8 cellular contexts compared by ENCODE assay signal in the genomic region with DNA sequence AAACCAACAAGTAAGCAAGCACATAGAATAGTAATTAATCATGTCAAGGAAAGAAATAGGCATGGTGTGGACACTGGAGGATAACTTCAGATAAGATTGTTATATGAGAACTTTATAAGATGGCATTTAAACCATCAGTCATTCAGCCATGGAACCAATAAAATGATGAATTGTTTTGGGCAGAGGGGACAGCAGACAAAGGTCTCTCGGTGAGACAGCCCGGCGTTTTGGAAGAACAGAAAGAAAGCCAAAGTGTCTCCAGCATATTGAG. TPM values are rescaled to one million over a fixed set of nuclear protein-coding genes. Genes with fewer than 3 reads are reported as not detected.
A peak's percentile ranks its signal among the peaks of the same experiment; 100 is the strongest.
DNase-seq lines count a peak whose midpoint lies in the region; ATAC-seq and TF ChIP-seq lines count a peak whose summit lies in the region.

No MANE protein-coding gene starts in this region.

- H3K9me3 Mint-ChIP-seq in activated CD4-positive, alpha-beta memory T cell treated with anti-CD3 and anti-CD28 coated beads for 36 hours, result no peaks in the 10 kb centered on the region

- peaks cover 8% of the 10 kb centered on the region for H3F3A ChIP-seq in smooth muscle cell (ENCODE audit: low read depth)

- H3K4me3 ChIP-seq in hepatocyte, result peak overlapping the region; percentile 14
- peak overlapping the region; percentile 74 for H3K4me3 ChIP-seq in smooth muscle cell

- no peaks in the 10 kb centered on the region for H3K9me2 ChIP-seq in hepatocyte (replicated peaks; ENCODE audit: insufficient read depth)

- WGBS in hepatocyte (ENCODE audit: low lambda C conversion rate, missing lambda C conversion rate), result 59% methylated on average over 3 of the region's 3 CpGs
- 56% methylated on average over 3 of the region's 3 CpGs for WGBS in smooth muscle cell (ENCODE audit: low lambda C conversion rate)

- no peak for DNase-seq in HEK293T (ENCODE audit: extremely low spot score)
- no peak for DNase-seq in activated CD4-positive, alpha-beta memory T cell treated with anti-CD3 and anti-CD28 coated beads for 36 hours
- DNase-seq in hepatocyte (ENCODE audit: low spot score), result no peak
- no peak for DNase-seq in smooth muscle cell (lab: John Stamatoyannopoulos, UW; ENCODE audit: unreplicated experiment)
- DNase-seq in cortex of kidney (lab: John Stamatoyannopoulos, UW), result no peak
- no peak for DNase-seq in stimulated activated CD4-positive, alpha-beta T cell treated with anti-CD3 and anti-CD28 coated beads, Interleukin-2, amount 100 ng/mL, for 48 hours
- DNase-seq in erythroblast (lab: John Stamatoyannopoulos, UW), result no peak

- TF ChIP-seq CTCF in hepatocyte (IDR thresholded peaks at IDR 0.05; ENCODE audit: poor library complexity) (no peak), smooth muscle cell (IDR thresholded peaks at IDR 0.05; ENCODE audit: borderline replicate concordance, insufficient read depth, poor library complexity, severe bottlenecking) (no peak)

- H3K36me3 ChIP-seq in hepatocyte (replicated peaks; ENCODE audit: insufficient read depth, low read depth), result no peaks in the 10 kb centered on the region
- no peaks in the 10 kb centered on the region for H3K36me3 ChIP-seq in smooth muscle cell (ENCODE audit: low read depth)

- POLR2A ChIA-PET in HEK293T (lab: Yijun Ruan, JAX), result interaction anchor here (1.4 to 2.1 kb wide), 5 partner anchors 12 to 863 kb away, joined by 3 to 9 read pairs (median 4); partner anchors contain the start of genes NUDT9 and PYURF
- POLR2A ChIA-PET in activated CD4-positive, alpha-beta memory T cell treated with anti-CD3 and anti-CD28 coated beads for 36 hours (lab: Charles Lee), result interaction anchor here (0.9 to 2.6 kb wide), 7 partner anchors 9 to 172 kb away, joined by 3 to 33 read pairs (median 13); partner anchors contain the start of genes HERC5 and HERC6

- peak overlapping the region; percentile 99 for H3K27ac Mint-ChIP-seq in activated CD4-positive, alpha-beta memory T cell treated with anti-CD3 and anti-CD28 coated beads for 36 hours

- H3K79me2 ChIP-seq in hepatocyte (peaks cover 28% of the 10 kb centered on the region), smooth muscle cell (ENCODE audit: low read depth) (peaks cover 23% of the 10 kb centered on the region)

- ATAC-seq in HG03521 (IDR thresholded peaks at IDR 0.05; ENCODE audit: unreplicated experiment), result no peak

- no peaks in the 10 kb centered on the region for H4K20me1 ChIP-seq in hepatocyte (ENCODE audit: insufficient read depth, poor library complexity, severe bottlenecking)
- peaks cover 6% of the 10 kb centered on the region for H4K20me1 ChIP-seq in smooth muscle cell (ENCODE audit: low read depth)

- peaks cover 31% of the 10 kb centered on the region for H3K4me1 Mint-ChIP-seq in activated CD4-positive, alpha-beta memory T cell treated with anti-CD3 and anti-CD28 coated beads for 36 hours (ENCODE audit: low read depth)

- peak overlapping the region; percentile 99 for H3K4me3 Mint-ChIP-seq in activated CD4-positive, alpha-beta memory T cell treated with anti-CD3 and anti-CD28 coated beads for 36 hours

- H3K27ac ChIP-seq in hepatocyte (peak overlapping the region; percentile 75), smooth muscle cell (ENCODE audit: low read depth) (peak overlapping the region; percentile 63)

- peaks cover 11% of the 10 kb centered on the region for H3K4me1 ChIP-seq in hepatocyte (ENCODE audit: insufficient read depth)
- peaks cover 6% of the 10 kb centered on the region for H3K4me1 ChIP-seq in smooth muscle cell (ENCODE audit: low read depth)

- intact Hi-C loops in activated CD4-positive, alpha-beta memory T cell treated with anti-CD3 and anti-CD28 coated beads for 36 hours (cut with micrococcal nuclease), result loop anchor here (2.0 kb wide), 2 partner anchors 66 to 308 kb away; partner anchors contain the start of gene HERC3

- peak overlapping the region; percentile 30 for H3K9ac ChIP-seq in smooth muscle cell (ENCODE audit: low read depth)

- H3K4me2 ChIP-seq in hepatocyte, result peak overlapping the region; percentile 70
- peak overlapping the region; percentile 83 for H3K4me2 ChIP-seq in smooth muscle cell

- H2AFZ ChIP-seq in hepatocyte, result peak overlapping the region; percentile 58
- peak overlapping the region; percentile 83 for H2AFZ ChIP-seq in smooth muscle cell (ENCODE audit: low read depth)

- no peaks in the 10 kb centered on the region for H3K9me3 ChIP-seq in hepatocyte (ENCODE audit: low read depth)
- no peaks in the 10 kb centered on the region for H3K9me3 ChIP-seq in smooth muscle cell (replicated peaks; ENCODE audit: low read depth)

- TF ChIP-seq POLR2A in erythroblast (IDR thresholded peaks at IDR 0.05; ENCODE audit: low read length), result no peak

- no peaks in the 10 kb centered on the region for H3K27me3 ChIP-seq in hepatocyte
- no peaks in the 10 kb centered on the region for H3K27me3 ChIP-seq in smooth muscle cell (ENCODE audit: low read depth)

- H3K27me3 Mint-ChIP-seq in activated CD4-positive, alpha-beta memory T cell treated with anti-CD3 and anti-CD28 coated beads for 36 hours, result no peaks in the 10 kb centered on the region

- H3K36me3 Mint-ChIP-seq in activated CD4-positive, alpha-beta memory T cell treated with anti-CD3 and anti-CD28 coated beads for 36 hours, result peaks cover 15% of the 10 kb centered on the region

- CTCF ChIA-PET in HEK293T (lab: Yijun Ruan, JAX), result no interaction called here
- CTCF ChIA-PET in activated CD4-positive, alpha-beta memory T cell treated with anti-CD3 and anti-CD28 coated beads for 36 hours (lab: Charles Lee), result interaction anchor here (0.9 to 3.0 kb wide), 6 partner anchors 66 to 232 kb away, joined by 3 to 7 read pairs (median 3); partner anchors contain the start of gene HERC6

TF ChIP-seq in HEK293T, 16 proteins besides CTCF, POLR2A, EP300 and RAD21:
- no peak for TF ChIP-seq ELF4 (IDR thresholded peaks at IDR 0.05)
- TF ChIP-seq L3MBTL2 (conservative IDR thresholded peaks at IDR 0.05), result no peak
- no peak for TF ChIP-seq ZNF384 (IDR thresholded peaks at IDR 0.05)
- TF ChIP-seq FOXK2 (IDR thresholded peaks at IDR 0.05), result no peak
- TF ChIP-seq NFRKB (IDR thresholded peaks at IDR 0.05), result no peak
- no peak for TF ChIP-seq BHLHE40 (IDR thresholded peaks at IDR 0.05; ENCODE audit: borderline replicate concordance)
- TF ChIP-seq, protein P1, sequence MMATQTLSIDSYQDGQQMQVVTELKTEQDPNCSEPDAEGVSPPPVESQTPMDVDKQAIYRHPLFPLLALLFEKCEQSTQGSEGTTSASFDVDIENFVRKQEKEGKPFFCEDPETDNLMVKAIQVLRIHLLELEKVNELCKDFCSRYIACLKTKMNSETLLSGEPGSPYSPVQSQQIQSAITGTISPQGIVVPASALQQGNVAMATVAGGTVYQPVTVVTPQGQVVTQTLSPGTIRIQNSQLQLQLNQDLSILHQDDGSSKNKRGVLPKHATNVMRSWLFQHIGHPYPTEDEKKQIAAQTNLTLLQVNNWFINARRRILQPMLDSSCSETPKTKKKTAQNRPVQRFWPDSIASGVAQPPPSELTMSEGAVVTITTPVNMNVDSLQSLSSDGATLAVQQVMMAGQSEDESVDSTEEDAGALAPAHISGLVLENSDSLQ (IDR thresholded peaks at IDR 0.05), result peak; percentile 90
- TF ChIP-seq CTBP1 (IDR thresholded peaks at IDR 0.05; ENCODE audit: borderline replicate concordance), result peak; percentile 14; the same call in 1 of the 2 replicates
- TF ChIP-seq TARDBP (IDR thresholded peaks at IDR 0.05), result no peak
- no peak for TF ChIP-seq FOXM1 (IDR thresholded peaks at IDR 0.05; ENCODE audit: borderline replicate concordance)

RNA-seq across cellular contexts. Expression of gene PPM1K, which starts 0.8 kb away (rescaled TPM):
- total RNA-seq in activated CD4-positive, alpha-beta memory T cell treated with anti-CD3 and anti-CD28 coated beads for 36 hours, result 10 to 100 TPM; 63.7 to 65.5 TPM
- total RNA-seq in hepatocyte (18.2 and 20.0 TPM in 2 replicates), smooth muscle cell (18.3 and 22.5 TPM in 2 replicates)
- polyA plus RNA-seq in hepatocyte (12.6 and 12.9 TPM in 2 replicates), smooth muscle cell (11.8 and 16.8 TPM in 2 replicates)
